ENCODE assay signal across 9 cellular contexts in the genomic region with DNA sequence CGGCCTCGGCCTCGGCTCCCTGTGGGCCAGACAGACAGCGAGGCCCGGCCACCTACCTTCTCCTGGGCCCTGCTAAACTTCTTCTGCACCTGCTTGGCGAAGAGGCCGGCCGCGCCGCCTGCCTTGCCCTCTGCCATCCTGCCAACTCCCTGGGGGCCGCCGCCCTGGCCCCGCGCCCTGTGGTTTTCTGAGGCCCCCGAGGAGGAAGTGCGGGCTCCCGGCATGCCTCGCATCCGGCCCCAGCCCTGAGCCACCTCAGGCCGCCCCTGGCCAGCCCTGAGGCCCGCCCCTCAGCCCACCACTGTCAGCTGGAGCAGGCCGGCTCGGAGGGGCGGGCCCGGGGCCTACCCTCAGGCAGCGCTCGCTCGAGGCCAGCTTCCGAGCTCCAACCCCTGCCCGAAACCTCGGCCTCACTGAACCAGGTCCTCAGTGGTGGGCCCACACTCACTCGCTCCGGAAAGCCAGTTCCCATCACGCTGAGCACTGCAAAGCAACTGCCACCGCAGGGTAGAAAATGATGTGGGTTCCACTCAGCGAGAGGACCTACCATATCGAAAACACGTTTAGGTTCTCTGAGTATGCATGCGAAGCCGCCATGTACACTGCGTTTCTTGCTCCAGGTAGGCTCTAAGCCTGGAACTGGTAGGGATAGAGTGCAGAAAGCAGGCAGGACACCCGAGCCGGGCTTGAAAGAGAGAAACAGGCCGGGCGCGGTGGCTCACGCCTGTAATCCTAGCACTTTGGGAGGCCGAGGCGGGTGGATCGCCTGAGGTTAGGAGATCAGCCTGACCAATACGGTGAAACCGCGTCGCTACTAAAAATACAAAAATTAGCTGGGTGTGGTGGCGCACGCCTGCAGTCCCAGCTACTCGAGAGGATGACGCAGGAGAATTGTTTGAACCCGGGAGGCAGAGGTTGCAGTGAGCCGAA. TPM values are rescaled to one million over a fixed set of nuclear protein-coding genes. Genes with fewer than 3 reads are reported as not detected.
A peak's percentile ranks its signal among the peaks of the same experiment; 100 is the strongest.
DNase-seq lines count a peak whose midpoint lies in the region; ATAC-seq and TF ChIP-seq lines count a peak whose summit lies in the region.
"Had no signal": no experiment of that assay in that cellular context is flagged by ENCODE, and none has a peak within 500 bp of the region (broad histone marks: within the 10 kb centered on the region; RNA-seq: fewer than 3 reads in every experiment).

A gene (minus strand): TSS at position 209 of the 930 bp plus-strand sequence. CDS start 72 bp downstream, at position 137.

- peak within 1 kb of the TSS; percentile 92 for H3K27ac ChIP-seq in CD4-positive, alpha-beta T cell (ENCODE audit: low read depth, low read length)

- peaks cover 4% of the 10 kb centered on the region for H3K4me1 ChIP-seq in mucosa of descending colon (ENCODE audit: low read depth)

- POLR2A ChIA-PET in CD4-positive, alpha-beta T cell (lab: Charles Lee) = interaction anchor here (1.0 to 8.8 kb wide), 8 partner anchors 10 to 106 kb away, joined by 3 to 82 read pairs (median 11); a partner anchor contains a TSS

- H3K4me1 Mint-ChIP-seq in CD4-positive, alpha-beta T cell (ENCODE audit: low read depth) = peaks cover 86% of the 10 kb centered on the region
- H3K4me1 Mint-ChIP-seq in activated T-helper 1 cell treated with anti-CD3 and anti-CD28 coated beads, Interleukin-12 subunit alpha, Interleukin-12 subunit beta, Interleukin-2, Interleukin-4 antibody, amounts not matched to agents 30 ng/mL and 10 ng/mL and 1 ng/mL, durations not matched to agents 14 hours and 24 hours and 36 hours (ENCODE audit: low read depth) = peaks cover 83% of the 10 kb centered on the region
- peaks cover 17% of the 10 kb centered on the region for H3K4me1 Mint-ChIP-seq in endothelial cell (ENCODE audit: unreplicated experiment)

- peak within 1 kb of the TSS; percentile 87 for H3K27ac Mint-ChIP-seq in CD4-positive, alpha-beta T cell
- H3K27ac Mint-ChIP-seq in activated T-helper 1 cell treated with anti-CD3 and anti-CD28 coated beads, Interleukin-12 subunit alpha, Interleukin-12 subunit beta, Interleukin-2, Interleukin-4 antibody, amounts not matched to agents 30 ng/mL and 10 ng/mL and 1 ng/mL, durations not matched to agents 14 hours and 24 hours and 36 hours = peak within 1 kb of the TSS; percentile 87
- no peak within 1 kb of the TSS for H3K27ac Mint-ChIP-seq in endothelial cell (ENCODE audit: unreplicated experiment)

- CTCF ChIA-PET in CD4-positive, alpha-beta T cell (lab: Charles Lee) = interaction anchor here (0.6 to 10.7 kb wide), 2 partner anchors 17 to 1774 kb away, joined by 3 to 52 read pairs; no protein-coding TSS in a partner anchor

- H3K27me3 ChIP-seq in CD4-positive, alpha-beta T cell (ENCODE audit: control insufficient read depth, insufficient read depth, low read length) = no peaks in the 10 kb centered on the region

- no peaks in the 10 kb centered on the region for H3K9me3 ChIP-seq in CD4-positive, alpha-beta T cell (ENCODE audit: control insufficient read depth, low read length)
- no peaks in the 10 kb centered on the region for H3K9me3 ChIP-seq in mucosa of descending colon

- peak; percentile 36 to 72 (median 62) for DNase-seq in CD4-positive, alpha-beta T cell
- DNase-seq in NOMO-1 treated with dmso at 0.1 percent for 144 hours (lab: John Stamatoyannopoulos, UW; ENCODE audit: unreplicated experiment) = peak; percentile 62
- peak; percentile 72 for DNase-seq in activated T-helper 1 cell treated with anti-CD3 and anti-CD28 coated beads, Interleukin-12 subunit alpha, Interleukin-12 subunit beta, Interleukin-2, Interleukin-4 antibody, amounts not matched to agents 30 ng/mL and 10 ng/mL and 1 ng/mL, durations not matched to agents 14 hours and 24 hours and 36 hours (ENCODE audit: low spot score)
- peak; percentile 62 to 91 (median 75) for DNase-seq in mucosa of descending colon
- peak; percentile 86 for DNase-seq in stimulated activated naive CD8-positive, alpha-beta T cell treated with anti-CD3 and anti-CD28 coated beads, Interleukin-15, Interleukin-2, amounts not matched to agents 100 U/mL and 50 U/mL, for 24 hours
- no peak for DNase-seq in NCI-H1436 treated with DMSO at 0.1 percent for 48 hours (lab: John Stamatoyannopoulos, UW)
- DNase-seq in endothelial cell (ENCODE audit: low spot score) = no peak

- no peaks in the 10 kb centered on the region for H3K36me3 ChIP-seq in mucosa of descending colon (ENCODE audit: low read depth)

- ATAC-seq in CD4-positive, alpha-beta T cell (ENCODE audit: poor library complexity) = peak; percentile 38
- peak; percentile 48 for ATAC-seq in GM21528 (IDR thresholded peaks at IDR 0.05; ENCODE audit: low FRiP score, unreplicated experiment)
- peak; percentile 73 for ATAC-seq in mucosa of descending colon
- ATAC-seq in stimulated activated naive CD8-positive, alpha-beta T cell treated with anti-CD3 and anti-CD28 coated beads, Interleukin-15, Interleukin-2, amounts not matched to agents 100 U/mL and 50 U/mL, for 24 hours = peak; percentile 85

- no peaks in the 10 kb centered on the region for H3K9me3 Mint-ChIP-seq in CD4-positive, alpha-beta T cell
- no peaks in the 10 kb centered on the region for H3K9me3 Mint-ChIP-seq in activated T-helper 1 cell treated with anti-CD3 and anti-CD28 coated beads, Interleukin-12 subunit alpha, Interleukin-12 subunit beta, Interleukin-2, Interleukin-4 antibody, amounts not matched to agents 30 ng/mL and 10 ng/mL and 1 ng/mL, durations not matched to agents 14 hours and 24 hours and 36 hours
- no peaks in the 10 kb centered on the region for H3K9me3 Mint-ChIP-seq in endothelial cell (ENCODE audit: unreplicated experiment)

- H3K4me3 ChIP-seq in mucosa of descending colon = no peak within 1 kb of the TSS

- intact Hi-C loops in CD4-positive, alpha-beta T cell (cut with DNase I, micrococcal nuclease) = no loop called here
- intact Hi-C loops in activated T-helper 1 cell treated with anti-CD3 and anti-CD28 coated beads, Interleukin-12 subunit alpha, Interleukin-12 subunit beta, Interleukin-2, Interleukin-4 antibody, amounts not matched to agents 30 ng/mL and 10 ng/mL and 1 ng/mL, durations not matched to agents 14 hours and 24 hours and 36 hours (cut with micrococcal nuclease) = loop anchor here (1.0 to 10.0 kb wide), 10 partner anchors 45 to 819 kb away; a partner anchor contains a TSS
- intact Hi-C loops in mucosa of descending colon (cut with DNase I, micrococcal nuclease) = no loop called here

- peaks cover 36% of the 10 kb centered on the region for H3K36me3 Mint-ChIP-seq in CD4-positive, alpha-beta T cell (ENCODE audit: low read depth)
- H3K36me3 Mint-ChIP-seq in activated T-helper 1 cell treated with anti-CD3 and anti-CD28 coated beads, Interleukin-12 subunit alpha, Interleukin-12 subunit beta, Interleukin-2, Interleukin-4 antibody, amounts not matched to agents 30 ng/mL and 10 ng/mL and 1 ng/mL, durations not matched to agents 14 hours and 24 hours and 36 hours (ENCODE audit: low read depth) = peaks cover 14% of the 10 kb centered on the region
- H3K36me3 Mint-ChIP-seq in endothelial cell (ENCODE audit: low read depth, unreplicated experiment) = no peaks in the 10 kb centered on the region

- TF ChIP-seq CTCF in CD4-positive, alpha-beta T cell (IDR thresholded peaks at IDR 0.05) = no peak
- TF ChIP-seq CTCF in mucosa of descending colon (IDR thresholded peaks at IDR 0.05) (no peak), endothelial cell (IDR thresholded peaks at IDR 0.05; ENCODE audit: unreplicated experiment) (no peak)

- peak within 1 kb of the TSS; percentile 97 for H3K4me3 Mint-ChIP-seq in CD4-positive, alpha-beta T cell
- peak within 1 kb of the TSS; percentile 90 for H3K4me3 Mint-ChIP-seq in activated T-helper 1 cell treated with anti-CD3 and anti-CD28 coated beads, Interleukin-12 subunit alpha, Interleukin-12 subunit beta, Interleukin-2, Interleukin-4 antibody, amounts not matched to agents 30 ng/mL and 10 ng/mL and 1 ng/mL, durations not matched to agents 14 hours and 24 hours and 36 hours
- no peak within 1 kb of the TSS for H3K4me3 Mint-ChIP-seq in endothelial cell (ENCODE audit: unreplicated experiment)

- H3K27me3 Mint-ChIP-seq in CD4-positive, alpha-beta T cell = no peaks in the 10 kb centered on the region
- H3K27me3 Mint-ChIP-seq in activated T-helper 1 cell treated with anti-CD3 and anti-CD28 coated beads, Interleukin-12 subunit alpha, Interleukin-12 subunit beta, Interleukin-2, Interleukin-4 antibody, amounts not matched to agents 30 ng/mL and 10 ng/mL and 1 ng/mL, durations not matched to agents 14 hours and 24 hours and 36 hours (ENCODE audit: insufficient read depth) = no peaks in the 10 kb centered on the region
- H3K27me3 Mint-ChIP-seq in endothelial cell (ENCODE audit: unreplicated experiment) = peaks cover 5% of the 10 kb centered on the region

RNA-seq across cellular contexts. Expression of the gene that starts here (rescaled TPM):
- total RNA-seq in CD4-positive, alpha-beta T cell = 100 to 1,000 TPM; 127 to 138 TPM
- total RNA-seq in activated T-helper 1 cell treated with anti-CD3 and anti-CD28 coated beads, Interleukin-12 subunit alpha, Interleukin-12 subunit beta, Interleukin-2, Interleukin-4 antibody, amounts not matched to agents 30 ng/mL and 10 ng/mL and 1 ng/mL, durations not matched to agents 14 hours and 24 hours and 36 hours = 40.9 and 43.3 TPM in 2 replicates
- total RNA-seq in mucosa of descending colon (1 to 10 TPM; 5.6 to 9.8 (median 7.3) TPM), endothelial cell (ENCODE audit: unreplicated experiment) (not detected)
- total RNA-seq: Daoy had no signal

Comparison
In these comparisons a context has a peak if more than half of its experiments do, and no peak if none do; other contexts are left out.
1. DNase-seq: peak in CD4-positive, alpha-beta T cell (10 of 10), NOMO-1 treated with dmso at 0.1 percent for 144 hours (single experiment), activated T-helper 1 cell treated with anti-CD3 and anti-CD28 coated beads, Interleukin-12 subunit alpha, Interleukin-12 subunit beta, Interleukin-2, Interleukin-4 antibody, amounts not matched to agents 30 ng/mL and 10 ng/mL and 1 ng/mL, durations not matched to agents 14 hours and 24 hours and 36 hours (single experiment), mucosa of descending colon (3 of 3) and stimulated activated naive CD8-positive, alpha-beta T cell treated with anti-CD3 and anti-CD28 coated beads, Interleukin-15, Interleukin-2, amounts not matched to agents 100 U/mL and 50 U/mL, for 24 hours (single experiment); none in NCI-H1436 treated with DMSO at 0.1 percent for 48 hours (single experiment) and endothelial cell (single experiment).
2. Peak in every context shown above with its lines, with median percentiles within 50 percentile points of each other: ATAC-seq.